In genomic region chr12:24996820-24997219, GRCh38 we compare ENCODE assay signal across 2 cellular contexts.
TF ChIP-seq lines count a peak whose summit lies in the region.

No MANE protein-coding gene starts in this region.

TF ChIP-seq in SK-N-SH, 30 proteins besides CTCF, POLR2A, EP300 and RAD21 (continued from another document):
- no peak for TF ChIP-seq ZBTB33 (IDR thresholded peaks at IDR 0.05; ENCODE audit: borderline replicate concordance, low read depth)

TF ChIP-seq in SK-N-SH treated with all-trans-retinoic acid at 6 μM for 48 hours, 23 proteins besides CTCF, POLR2A, EP300 and RAD21 (continued from another document):
- TF ChIP-seq, protein P1, sequence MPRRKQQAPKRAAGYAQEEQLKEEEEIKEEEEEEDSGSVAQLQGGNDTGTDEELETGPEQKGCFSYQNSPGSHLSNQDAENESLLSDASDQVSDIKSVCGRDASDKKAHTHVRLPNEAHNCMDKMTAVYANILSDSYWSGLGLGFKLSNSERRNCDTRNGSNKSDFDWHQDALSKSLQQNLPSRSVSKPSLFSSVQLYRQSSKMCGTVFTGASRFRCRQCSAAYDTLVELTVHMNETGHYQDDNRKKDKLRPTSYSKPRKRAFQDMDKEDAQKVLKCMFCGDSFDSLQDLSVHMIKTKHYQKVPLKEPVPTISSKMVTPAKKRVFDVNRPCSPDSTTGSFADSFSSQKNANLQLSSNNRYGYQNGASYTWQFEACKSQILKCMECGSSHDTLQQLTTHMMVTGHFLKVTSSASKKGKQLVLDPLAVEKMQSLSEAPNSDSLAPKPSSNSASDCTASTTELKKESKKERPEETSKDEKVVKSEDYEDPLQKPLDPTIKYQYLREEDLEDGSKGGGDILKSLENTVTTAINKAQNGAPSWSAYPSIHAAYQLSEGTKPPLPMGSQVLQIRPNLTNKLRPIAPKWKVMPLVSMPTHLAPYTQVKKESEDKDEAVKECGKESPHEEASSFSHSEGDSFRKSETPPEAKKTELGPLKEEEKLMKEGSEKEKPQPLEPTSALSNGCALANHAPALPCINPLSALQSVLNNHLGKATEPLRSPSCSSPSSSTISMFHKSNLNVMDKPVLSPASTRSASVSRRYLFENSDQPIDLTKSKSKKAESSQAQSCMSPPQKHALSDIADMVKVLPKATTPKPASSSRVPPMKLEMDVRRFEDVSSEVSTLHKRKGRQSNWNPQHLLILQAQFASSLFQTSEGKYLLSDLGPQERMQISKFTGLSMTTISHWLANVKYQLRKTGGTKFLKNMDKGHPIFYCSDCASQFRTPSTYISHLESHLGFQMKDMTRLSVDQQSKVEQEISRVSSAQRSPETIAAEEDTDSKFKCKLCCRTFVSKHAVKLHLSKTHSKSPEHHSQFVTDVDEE (CRISPR knock-in tag; IDR thresholded peaks at IDR 0.05), result no peak
